In genomic region chr13:43044720-43045301, GRCh38 we compare ENCODE assay signal across 11 cellular contexts. TPM values are rescaled to one million over a fixed set of nuclear protein-coding genes. Genes with fewer than 3 reads are reported as not detected.
DNase-seq lines count a peak whose midpoint lies in the region; TF ChIP-seq lines count a peak whose summit lies in the region.
"Had no signal": no experiment of that assay in that cellular context is flagged by ENCODE, and none has a peak within 500 bp of the region (broad histone marks: within the 10 kb centered on the region; RNA-seq: fewer than 3 reads in every experiment).

No MANE protein-coding gene starts in this region.

- peaks cover 21% of the 10 kb centered on the region for H3F3A ChIP-seq in MM.1S (ENCODE audit: insufficient read depth, low read length)

- H3K27ac ChIP-seq in MM.1S (ENCODE audit: low read length) = peak overlapping the region; percentile 89
- no peak overlapping the region for H3K27ac ChIP-seq in caudate nucleus (ENCODE audit: low read depth, low read length)

- peak overlapping the region; percentile 40 for H3K4me3 ChIP-seq in MM.1S (ENCODE audit: low read length)
- H3K4me3 ChIP-seq in epithelial cell of proximal tubule (ENCODE audit: low read depth, low read length) = peak overlapping the region; percentile 19
- H3K4me3 ChIP-seq: lung had no signal

- H3K9me3 ChIP-seq in MM.1S (replicated peaks; ENCODE audit: insufficient read depth, low read length) = no peaks in the 10 kb centered on the region

- H3K9me2 ChIP-seq in MM.1S (replicated peaks; ENCODE audit: insufficient read depth, low read length) = no peaks in the 10 kb centered on the region

- no peak overlapping the region for H2AFZ ChIP-seq in MM.1S (ENCODE audit: low read length)

- DNase-seq in DMS53 (lab: John Stamatoyannopoulos, UW) (peak; percentile 1), DMS53 treated with DMSO at 0.1 percent for 48 hours (lab: John Stamatoyannopoulos, UW; ENCODE audit: unreplicated experiment) (no peak), MM.1S (peak; percentile 15), epithelial cell of proximal tubule (ENCODE audit: low read depth) (no peak), pons (ENCODE audit: low spot score) (peak; percentile 54), anterior cingulate cortex (lab: John Stamatoyannopoulos, UW) (no peak), caudate nucleus (lab: John Stamatoyannopoulos, UW) (no peak), MV-4-11 (lab: John Stamatoyannopoulos, UW) (no peak)
- DNase-seq: 8988T, NCI-H1048 had no signal

- peak overlapping the region; percentile 79 for H3K4me2 ChIP-seq in MM.1S (ENCODE audit: low read depth, low read length)

- peaks cover 33% of the 10 kb centered on the region for H3K4me1 ChIP-seq in MM.1S (ENCODE audit: low read length)

- peak overlapping the region; percentile 62 for H3K9ac ChIP-seq in MM.1S (ENCODE audit: low read length)

- TF ChIP-seq CTCF in MM.1S (IDR thresholded peaks at IDR 0.05; ENCODE audit: low read length) = no peak
- no peak for TF ChIP-seq CTCF in epithelial cell of proximal tubule (conservative IDR thresholded peaks at IDR 0.05; ENCODE audit: low read depth, low read length)

- peaks cover 47% of the 10 kb centered on the region for H3K79me2 ChIP-seq in MM.1S (ENCODE audit: low read length)

- no peaks in the 10 kb centered on the region for H4K20me1 ChIP-seq in MM.1S (ENCODE audit: insufficient read depth, low read length)

- H3K27me3 ChIP-seq in MM.1S (replicated peaks; ENCODE audit: insufficient read depth, low read length) = no peaks in the 10 kb centered on the region

- no peaks in the 10 kb centered on the region for H3K36me3 ChIP-seq in MM.1S (replicated peaks; ENCODE audit: insufficient read depth, low read length)

RNA-seq across cellular contexts. Expression of gene DNAJC15, which starts 21.4 kb away (rescaled TPM):
- 24.0 and 37.5 TPM in 2 replicates for total RNA-seq in epithelial cell of proximal tubule

RNA-seq across cellular contexts. Expression of gene EPSTI1, which starts 52.8 kb away (rescaled TPM):
- total RNA-seq in epithelial cell of proximal tubule = 3.5 and 4.6 TPM in 2 replicates

Comparison
In these comparisons a context has a peak if more than half of its experiments do, and no peak if none do; other contexts are left out.
1. DNase-seq: peak in DMS53 (single experiment), MM.1S (single experiment) and pons (single experiment); none in DMS53 treated with DMSO at 0.1 percent for 48 hours (single experiment), epithelial cell of proximal tubule (single experiment), anterior cingulate cortex (0 of 58), caudate nucleus (0 of 61) and MV-4-11 (single experiment).